ENCODE assay signal across 20 cellular contexts in genomic region chr14:93579178-93579577, GRCh38.
A peak's percentile ranks its signal among the peaks of the same experiment; 100 is the strongest.
DNase-seq lines count a peak whose midpoint lies in the region; ATAC-seq, FAIRE-seq and TF ChIP-seq lines count a peak whose summit lies in the region.
"Had no signal": no experiment of that assay in that cellular context is flagged by ENCODE, and none has a peak within 500 bp of the region (broad histone marks: within the 10 kb centered on the region; RNA-seq: fewer than 3 reads in every experiment).

No MANE protein-coding gene starts in this region.

- H3K4me3 ChIP-seq in HepG2 (replicated peaks in 1 of 3; ENCODE audit: insufficient read depth in 1 of 3, low read depth in 2 of 3, low read length in 3 of 3) (no peak overlapping the region), right lobe of liver (no peak overlapping the region), IMR-90 (ENCODE audit: insufficient read depth, low read depth, low read length) (no peak overlapping the region), uterus (no peak overlapping the region)
- H3K4me3 ChIP-seq: BLaER1 had no signal

- no peak overlapping the region for H3K9ac ChIP-seq in HepG2 (ENCODE audit: insufficient read depth, low read depth, low read length)
- no peak overlapping the region for H3K9ac ChIP-seq in IMR-90 (ENCODE audit: low read depth, low read length)
- H3K9ac ChIP-seq: BLaER1 had no signal

- no peak overlapping the region for H2AK5ac ChIP-seq in IMR-90 (ENCODE audit: low read depth, low read length)

- CTCF ChIA-PET in HepG2 (lab: Yijun Ruan, JAX; ENCODE audit: low intra/inter-chr PET ratio, low total read pairs): no interaction called here
- CTCF ChIA-PET in IMR-90 (lab: Yijun Ruan, JAX): no interaction called here

- no peak overlapping the region for H3K4ac ChIP-seq in IMR-90 (ENCODE audit: low read depth, low read length)

- H3K4me2 ChIP-seq in HepG2 (ENCODE audit: low read depth, low read length) (no peak overlapping the region), IMR-90 (ENCODE audit: low read depth, low read length) (no peak overlapping the region)
- H3K4me2 ChIP-seq: BLaER1 had no signal

- no peaks in the 10 kb centered on the region for H3K79me1 ChIP-seq in IMR-90 (ENCODE audit: low read depth in 1 of 2, low read length in 2 of 2)

- H3K27ac ChIP-seq in HepG2 (ENCODE audit: extremely low read length, insufficient read depth, low read length) (no peak overlapping the region), right lobe of liver (no peak overlapping the region), IMR-90 (ENCODE audit: insufficient read depth, low read length) (no peak overlapping the region), temporal lobe (ENCODE audit: low read depth, low read length) (peak overlapping the region; percentile 52), uterus (no peak overlapping the region)
- H3K27ac ChIP-seq: 22Rv1, BLaER1 had no signal

- no peak overlapping the region for H2BK15ac ChIP-seq in IMR-90 (ENCODE audit: low read depth, low read length)

- ATAC-seq in HepG2 (no peak), right lobe of liver (no peak), IMR-90 (ENCODE audit: low read depth) (no peak)

- no peak overlapping the region for H2BK5ac ChIP-seq in IMR-90 (ENCODE audit: low read depth, low read length, poor library complexity, severe bottlenecking)

- DNase-seq in HepG2 (ENCODE audit: low spot score) (no peak), right lobe of liver (no peak), IMR-90 (no peak), RCC 7860 (ENCODE audit: low spot score) (no peak), uterus (no peak)
- DNase-seq: ACHN; BE2C; C1 segment of cervical spinal cord; CD4-positive, alpha-beta memory T cell; CD4-positive, CD25-positive, alpha-beta regulatory T cell; CD8-positive, alpha-beta memory T cell; COR-L47; DMS79 treated with DMSO at 0.1 percent for 48 hours; GF-D8 had no signal

- H3K79me2 ChIP-seq in HepG2 (ENCODE audit: insufficient read depth, low read length): no peaks in the 10 kb centered on the region

- dilution Hi-C loops in IMR-90 (cut with HindIII; ENCODE audit: low sequenced_read_pairs, unreplicated experiment): no loop called here

- intact Hi-C loops in HepG2 (cut with micrococcal nuclease; ENCODE audit: unreplicated experiment) (no loop called here), right lobe of liver (cut with DNase I) (no loop called here), IMR-90 (cut with micrococcal nuclease) (no loop called here), uterus (cut with DNase I; ENCODE audit: low total_unique reads) (no loop called here)

- H2AK9ac ChIP-seq in IMR-90 (replicated peaks; ENCODE audit: low read depth, low read length, poor library complexity): no peak overlapping the region

- H4K20me1 ChIP-seq in HepG2 (ENCODE audit: insufficient read depth, low read length): no peaks in the 10 kb centered on the region
- H4K20me1 ChIP-seq in IMR-90 (ENCODE audit: insufficient read depth, low read length): no peaks in the 10 kb centered on the region
- H4K20me1 ChIP-seq: BLaER1 had no signal

- WGBS in HepG2 (ENCODE audit: low lambda C conversion rate): 27% methylated on average over 3 of the region's 3 CpGs
- 67% methylated on average over 3 of the region's 3 CpGs for WGBS in right lobe of liver (ENCODE audit: insufficient coverage, low coverage, low lambda C conversion rate, missing lambda C conversion rate)
- no CpG with 5 or more reads among the region's 3 CpGs for WGBS in IMR-90 (ENCODE audit: extremely low coverage in 2 of 2, insufficient read length in 1 of 2), 2 experiments

- TF ChIP-seq POLR2A in HepG2 (IDR thresholded peaks at IDR 0.05; ENCODE audit: insufficient read depth in 1 of 2, low read depth in 2 of 2, low read length in 2 of 2) (no peak), right lobe of liver (IDR thresholded peaks at IDR 0.05) (no peak), IMR-90 (IDR thresholded peaks at IDR 0.05; ENCODE audit: low read depth, low read length) (no peak), uterus (IDR thresholded peaks at IDR 0.05) (no peak)

- H3K56ac ChIP-seq in IMR-90 (ENCODE audit: extremely low read depth, insufficient read depth, low read length): no peak overlapping the region

- in situ Hi-C loops in HepG2 (cut with HindIII; ENCODE audit: extremely low pct_ligation_motif_present, low pct_unique_long_range_greater_than_20kb) (no loop called here), IMR-90 (cut with MboI; ENCODE audit: low sequenced_read_pairs) (no loop called here)

- H2BK120ac ChIP-seq in IMR-90 (ENCODE audit: low read depth, low read length): no peak overlapping the region

- H3K9me1 ChIP-seq in IMR-90 (ENCODE audit: insufficient read depth, low read length): no peaks in the 10 kb centered on the region

- H4K8ac ChIP-seq in IMR-90 (ENCODE audit: low read depth in 2 of 2, low read length in 2 of 2): no peak overlapping the region

- H3K27me3 ChIP-seq in HepG2 (ENCODE audit: control insufficient read depth in 1 of 2, insufficient read depth in 2 of 2, low read length in 2 of 2) (no peaks in the 10 kb centered on the region; a peak in 1 of 5 replicates), right lobe of liver (no peaks in the 10 kb centered on the region), IMR-90 (ENCODE audit: control insufficient read depth, insufficient read depth, low read length) (no peaks in the 10 kb centered on the region), uterus (no peaks in the 10 kb centered on the region)
- H3K27me3 ChIP-seq: BE2C, BLaER1 had no signal

- no peak overlapping the region for H3K14ac ChIP-seq in IMR-90 (replicated peaks; ENCODE audit: low read depth, low read length)

- H2AFZ ChIP-seq in HepG2 (ENCODE audit: low read length): no peak overlapping the region
- H2AFZ ChIP-seq in IMR-90 (replicated peaks; ENCODE audit: low read length, poor library complexity): no peak overlapping the region

- BruUV-seq in HepG2 (replicated peaks; lab: Mats Ljungman, UMichigan): no TSS peak
- BruUV-seq in IMR-90 (replicated peaks; lab: Mats Ljungman, UMichigan): no TSS peak

- no peaks in the 10 kb centered on the region for H3K36me3 ChIP-seq in HepG2 (replicated peaks in 1 of 2; ENCODE audit: control insufficient read depth in 1 of 2, insufficient read depth in 2 of 2, low read length in 2 of 2)
- no peaks in the 10 kb centered on the region for H3K36me3 ChIP-seq in right lobe of liver
- H3K36me3 ChIP-seq in IMR-90 (ENCODE audit: control insufficient read depth, insufficient read depth, low read length): no peaks in the 10 kb centered on the region
- no peaks in the 10 kb centered on the region for H3K36me3 ChIP-seq in uterus
- H3K36me3 ChIP-seq: BLaER1 had no signal

- no peaks in the 10 kb centered on the region for H3K4me1 ChIP-seq in HepG2 (ENCODE audit: insufficient read depth, low read length)
- H3K4me1 ChIP-seq in right lobe of liver: no peaks in the 10 kb centered on the region
- H3K4me1 ChIP-seq in IMR-90 (ENCODE audit: control insufficient read depth, insufficient read depth, low read length): no peaks in the 10 kb centered on the region
- no peaks in the 10 kb centered on the region for H3K4me1 ChIP-seq in uterus
- H3K4me1 ChIP-seq: BE2C, BLaER1 had no signal

- H3K9me3 ChIP-seq in HepG2 (ENCODE audit: low read length): no peaks in the 10 kb centered on the region
- peaks cover 0 to 3% (median 0%) of the 10 kb centered on the region in 4 donors for H3K9me3 ChIP-seq in right lobe of liver
- H3K9me3 ChIP-seq in IMR-90 (ENCODE audit: control insufficient read depth, insufficient read depth, low read length): 0 out of 2 replicates have a peak, but pooled peaks cover 3% of the 10 kb centered on the region
- no peaks in the 10 kb centered on the region for H3K9me3 ChIP-seq in uterus
- H3K9me3 ChIP-seq: BE2C, BLaER1 had no signal

- H2BK20ac ChIP-seq in IMR-90 (ENCODE audit: low read depth, low read length): no peak overlapping the region

- H4K91ac ChIP-seq in IMR-90 (ENCODE audit: insufficient read depth, low read depth, low read length): no peak overlapping the region

- POLR2A ChIA-PET in HepG2 (lab: Yijun Ruan, JAX) (no interaction called here), IMR-90 (lab: Charles Lee; ENCODE audit: unreplicated experiment) (no interaction called here)

- H3K23ac ChIP-seq in IMR-90 (ENCODE audit: low read depth, low read length): no peak overlapping the region

- TF ChIP-seq RAD21 in HepG2 (CRISPR knock-in tag; IDR thresholded peaks at IDR 0.05) (no peak), IMR-90 (IDR thresholded peaks at IDR 0.05; ENCODE audit: low read length) (no peak)

- H4K5ac ChIP-seq in IMR-90 (ENCODE audit: low read depth, low read length): no peak overlapping the region

- FAIRE-seq in HepG2 (lab: Jason Lieb, UNC): no peak
- FAIRE-seq in RCC 7860 (lab: Jason Lieb, UNC): no peak
- FAIRE-seq: G401.6, GM12891, GM19239 had no signal

- TF ChIP-seq CTCF in HepG2 (CRISPR knock-in tag; IDR thresholded peaks at IDR 0.05) (no peak), right lobe of liver (IDR thresholded peaks at IDR 0.05) (no peak), IMR-90 (conservative IDR thresholded peaks at IDR 0.05; ENCODE audit: low read depth, low read length) (no peak), uterus (IDR thresholded peaks at IDR 0.05) (no peak)

- TF ChIP-seq EP300 in HepG2 (IDR thresholded peaks at IDR 0.05; ENCODE audit: low read depth in 2 of 2, low read length in 2 of 2) (no peak), HepG2 (CRISPR knock-in tag; IDR thresholded peaks at IDR 0.05; ENCODE audit: borderline replicate concordance) (no peak)

- no peak overlapping the region for H3K18ac ChIP-seq in IMR-90 (ENCODE audit: low read depth, low read length)

TF ChIP-seq in HepG2, 621 proteins besides CTCF, POLR2A, EP300 and RAD21:
- TF ChIP-seq MAFK (conservative IDR thresholded peaks at IDR 0.05 in 1 of 2, IDR thresholded peaks at IDR 0.05 in 1 of 2; ENCODE audit: low read length in 2 of 2) (peak in 1 of 2 experiments; percentile 48; a peak in 2 of 4 replicates), KLF13 (CRISPR knock-in tag; IDR thresholded peaks at IDR 0.05) (no peak), NFE2L2 (IDR thresholded peaks at IDR 0.05; ENCODE audit: low read length) (peak; percentile 84)
TF ChIP-seq in HepG2: peak in this region for 2.

TF ChIP-seq in IMR-90, 13 proteins besides CTCF, POLR2A, EP300 and RAD21:
- TF ChIP-seq MAZ (IDR thresholded peaks at IDR 0.05; ENCODE audit: borderline replicate concordance, low read depth, low read length) (no peak), NFE2L2 (IDR thresholded peaks at IDR 0.05; ENCODE audit: low read depth, low read length) (peak; percentile 77)
